ENCODE assay signal across 23 cellular contexts in genomic region chr7:94057955-94058354, GRCh38. TPM values are rescaled to one million over a fixed set of nuclear protein-coding genes. Genes with fewer than 3 reads are reported as not detected.
DNase-seq lines count a peak whose midpoint lies in the region; ATAC-seq and FAIRE-seq lines count a peak whose summit lies in the region.
"Had no signal": no experiment of that assay in that cellular context is flagged by ENCODE, and none has a peak within 500 bp of the region (broad histone marks: within the 10 kb centered on the region; RNA-seq: fewer than 3 reads in every experiment).

No MANE protein-coding gene starts in this region.

- peak overlapping the region in 8 of 11 experiments; percentile 41 to 74 (median 66); a peak in 15 of 22 replicates for H3K27ac ChIP-seq in BLaER1 treated with 17β-estradiol and CSF1 and Interleukin-3, amounts not matched to agents 10 nM and 100 nM

- ATAC-seq in GM18511 (IDR thresholded peaks at IDR 0.05; ENCODE audit: unreplicated experiment) = no peak
- ATAC-seq: GM23338, HCT116 had no signal

- H3K4me3 Mint-ChIP-seq in activated T-helper 2 cell treated with anti-CD3 and anti-CD28 coated beads, Interferon-gamma antibody, Interleukin-2, Interleukin-4, amounts not matched to agents 10 μg/mL and 5 μg/mL and 100 μg/mL, durations not matched to agents 14 hours and 24 hours and 36 hours (ENCODE audit: low read depth) = no peak overlapping the region
- H3K4me3 Mint-ChIP-seq: B cell; CD4-positive, CD25-positive, alpha-beta regulatory T cell; CD8-positive, alpha-beta memory T cell; GM23338; IgD-negative memory B cell had no signal

- peaks cover 0 to 41% (median 14%) of the 10 kb centered on the region in 11 experiments; a peak in 16 of 22 replicates for H3K9me3 ChIP-seq in BLaER1 treated with 17β-estradiol and CSF1 and Interleukin-3, amounts not matched to agents 10 nM and 100 nM (replicated peaks in 1 of 11)

- no peak overlapping the region for H3K27ac Mint-ChIP-seq in activated T-helper 2 cell treated with anti-CD3 and anti-CD28 coated beads, Interferon-gamma antibody, Interleukin-2, Interleukin-4, amounts not matched to agents 10 μg/mL and 5 μg/mL and 100 μg/mL, durations not matched to agents 14 hours and 24 hours and 36 hours
- H3K27ac Mint-ChIP-seq: B cell, GM23338 had no signal

- intact Hi-C loops in activated T-helper 2 cell treated with anti-CD3 and anti-CD28 coated beads, Interferon-gamma antibody, Interleukin-2, Interleukin-4, amounts not matched to agents 10 μg/mL and 5 μg/mL and 100 μg/mL, durations not matched to agents 14 hours and 24 hours and 36 hours (cut with micrococcal nuclease) = no loop called here

- peak; percentile 70 for FAIRE-seq in RCC 7860 (lab: Jason Lieb, UNC)
- FAIRE-seq: GM12891, H54, HTR-8/SVneo had no signal

- H3K36me3 Mint-ChIP-seq in activated T-helper 2 cell treated with anti-CD3 and anti-CD28 coated beads, Interferon-gamma antibody, Interleukin-2, Interleukin-4, amounts not matched to agents 10 μg/mL and 5 μg/mL and 100 μg/mL, durations not matched to agents 14 hours and 24 hours and 36 hours (ENCODE audit: low read depth) = no peaks in the 10 kb centered on the region
- H3K36me3 Mint-ChIP-seq: CD4-positive, CD25-positive, alpha-beta regulatory T cell; CD8-positive, alpha-beta memory T cell had no signal

- peak; percentile 54 for DNase-seq in RCC 7860 (ENCODE audit: low spot score)
- peak; percentile 71 for DNase-seq in kidney tubule cell (ENCODE audit: low spot score)
- DNase-seq in renal cortical epithelial cell (ENCODE audit: low read depth) = peak; percentile 82
- DNase-seq in NOMO-1 (lab: John Stamatoyannopoulos, UW; ENCODE audit: unreplicated experiment in 2 of 2) = no peak
- DNase-seq in activated T-helper 2 cell treated with anti-CD3 and anti-CD28 coated beads, Interferon-gamma antibody, Interleukin-2, Interleukin-4, amounts not matched to agents 10 μg/mL and 5 μg/mL and 100 μg/mL, durations not matched to agents 14 hours and 24 hours and 36 hours (ENCODE audit: low spot score) = no peak
- DNase-seq: 8988T; C1 segment of cervical spinal cord; CD4-positive, CD25-positive, alpha-beta regulatory T cell; CD8-positive, alpha-beta memory T cell; COR-L47; DMS 273 treated with DMSO at 0.1 percent for 48 hours; DMS53; DND-41; EL had no signal

- H3K36me3 ChIP-seq in BLaER1 treated with 17β-estradiol and CSF1 and Interleukin-3, amounts not matched to agents 10 nM and 100 nM = no peaks in the 10 kb centered on the region

- H4K20me1 ChIP-seq in BLaER1 treated with 17β-estradiol and CSF1 and Interleukin-3, amounts not matched to agents 10 nM and 100 nM = no peaks in the 10 kb centered on the region

- peaks cover 31% of the 10 kb centered on the region for H3K27me3 Mint-ChIP-seq in activated T-helper 2 cell treated with anti-CD3 and anti-CD28 coated beads, Interferon-gamma antibody, Interleukin-2, Interleukin-4, amounts not matched to agents 10 μg/mL and 5 μg/mL and 100 μg/mL, durations not matched to agents 14 hours and 24 hours and 36 hours (ENCODE audit: low read depth)
- H3K27me3 Mint-ChIP-seq: B cell had no signal

- no peaks in the 10 kb centered on the region for H3K27me3 ChIP-seq in BLaER1 treated with 17β-estradiol and CSF1 and Interleukin-3, amounts not matched to agents 10 nM and 100 nM

- H3K4me2 ChIP-seq in BLaER1 treated with 17β-estradiol and CSF1 and Interleukin-3, amounts not matched to agents 10 nM and 100 nM = peak overlapping the region in 3 of 11 experiments; percentile 9 to 34 (median 10); a peak in 5 of 22 replicates
- H3K4me2 ChIP-seq: GM23338 had no signal

- no peak overlapping the region for H3K4me3 ChIP-seq in BLaER1 treated with 17β-estradiol and CSF1 and Interleukin-3, amounts not matched to agents 10 nM and 100 nM
- H3K4me3 ChIP-seq: GM23338 had no signal

- peaks cover 9 to 63% (median 41%) of the 10 kb centered on the region in 10 experiments; a peak in 19 of 20 replicates for H3K4me1 ChIP-seq in BLaER1 treated with 17β-estradiol and CSF1 and Interleukin-3, amounts not matched to agents 10 nM and 100 nM

- H3K4me1 Mint-ChIP-seq in activated T-helper 2 cell treated with anti-CD3 and anti-CD28 coated beads, Interferon-gamma antibody, Interleukin-2, Interleukin-4, amounts not matched to agents 10 μg/mL and 5 μg/mL and 100 μg/mL, durations not matched to agents 14 hours and 24 hours and 36 hours (ENCODE audit: low read depth) = peaks cover 9% of the 10 kb centered on the region
- H3K4me1 Mint-ChIP-seq: CD4-positive, CD25-positive, alpha-beta regulatory T cell; CD8-positive, alpha-beta memory T cell had no signal

- H3K9me3 Mint-ChIP-seq in activated T-helper 2 cell treated with anti-CD3 and anti-CD28 coated beads, Interferon-gamma antibody, Interleukin-2, Interleukin-4, amounts not matched to agents 10 μg/mL and 5 μg/mL and 100 μg/mL, durations not matched to agents 14 hours and 24 hours and 36 hours = no peaks in the 10 kb centered on the region
- H3K9me3 Mint-ChIP-seq: CD8-positive, alpha-beta memory T cell; GM23338 had no signal

- H3K9ac ChIP-seq in BLaER1 treated with 17β-estradiol and CSF1 and Interleukin-3, amounts not matched to agents 10 nM and 100 nM = no peak overlapping the region

RNA-seq across cellular contexts. Expression of gene BET1, which starts 53.8 kb away (rescaled TPM):
- 55.0 and 63.0 TPM in 2 replicates for total RNA-seq in renal cortical epithelial cell
- total RNA-seq in activated T-helper 2 cell treated with anti-CD3 and anti-CD28 coated beads, Interferon-gamma antibody, Interleukin-2, Interleukin-4, amounts not matched to agents 10 μg/mL and 5 μg/mL and 100 μg/mL, durations not matched to agents 14 hours and 24 hours and 36 hours = 19.4 and 22.3 TPM in 2 replicates

Comparison
In these comparisons a context has a peak if more than half of its experiments do, and no peak if none do; other contexts are left out.
1. DNase-seq: peak in RCC 7860 (single experiment), kidney tubule cell (single experiment) and renal cortical epithelial cell (single experiment); none in NOMO-1 (0 of 2) and activated T-helper 2 cell treated with anti-CD3 and anti-CD28 coated beads, Interferon-gamma antibody, Interleukin-2, Interleukin-4, amounts not matched to agents 10 μg/mL and 5 μg/mL and 100 μg/mL, durations not matched to agents 14 hours and 24 hours and 36 hours (single experiment).